In genomic region chr10:119022846-119023552, GRCh38 we compare ENCODE assay signal across 13 cellular contexts. TPM values are rescaled to one million over a fixed set of nuclear protein-coding genes. Genes with fewer than 3 reads are reported as not detected.
A peak's percentile ranks its signal among the peaks of the same experiment; 100 is the strongest.
DNase-seq lines count a peak whose midpoint lies in the region; ATAC-seq and TF ChIP-seq lines count a peak whose summit lies in the region.
"Had no signal": no experiment of that assay in that cellular context is flagged by ENCODE, and none has a peak within 500 bp of the region (broad histone marks: within the 10 kb centered on the region; RNA-seq: fewer than 3 reads in every experiment).

No MANE protein-coding gene starts in this region.

- H3K27me3 Mint-ChIP-seq in HFFc6 (ENCODE audit: insufficient read depth), result peaks cover 6% of the 10 kb centered on the region
- H3K27me3 Mint-ChIP-seq in activated CD4-positive, alpha-beta memory T cell treated with anti-CD3 and anti-CD28 coated beads, Interleukin-2, amount 10 ng/mL, durations not matched to agents 7 days and 5 days, result peaks cover 13% of the 10 kb centered on the region

- H3K9me3 Mint-ChIP-seq in HFFc6, result no peaks in the 10 kb centered on the region
- no peaks in the 10 kb centered on the region for H3K9me3 Mint-ChIP-seq in activated CD4-positive, alpha-beta memory T cell treated with anti-CD3 and anti-CD28 coated beads, Interleukin-2, amount 10 ng/mL, durations not matched to agents 7 days and 5 days

- no peak overlapping the region for H3K4me3 ChIP-seq in right cardiac atrium (ENCODE audit: low read length)

- H3K9me3 ChIP-seq in right cardiac atrium (ENCODE audit: control insufficient read depth, low read length), result no peaks in the 10 kb centered on the region

- POLR2A ChIA-PET in activated CD4-positive, alpha-beta memory T cell treated with anti-CD3 and anti-CD28 coated beads, Interleukin-2, amount 10 ng/mL, durations not matched to agents 7 days and 5 days (lab: Charles Lee), result no interaction called here

- ATAC-seq in SK-N-SH treated with all-trans-retinoic acid at 6 μM for 48 hours (peak; percentile 58), right cardiac atrium (no peak)
- ATAC-seq: left colon had no signal

- peak overlapping the region; percentile 30 for H3K27ac Mint-ChIP-seq in HFFc6
- no peak overlapping the region for H3K27ac Mint-ChIP-seq in activated CD4-positive, alpha-beta memory T cell treated with anti-CD3 and anti-CD28 coated beads, Interleukin-2, amount 10 ng/mL, durations not matched to agents 7 days and 5 days
- H3K27ac Mint-ChIP-seq: activated B cell treated with CpG ODN at 0.5 μM for 24 hours; activated naive CD8-positive, alpha-beta T cell had no signal

- H3K4me1 ChIP-seq in right cardiac atrium (ENCODE audit: control insufficient read depth, insufficient read depth, low read length), result peaks cover 5% of the 10 kb centered on the region

- H3K27me3 ChIP-seq in right cardiac atrium (ENCODE audit: control insufficient read depth, insufficient read depth), result no peaks in the 10 kb centered on the region

- no peak for TF ChIP-seq CTCF in HFFc6 (IDR thresholded peaks at IDR 0.05)

- no peak overlapping the region for H3K27ac ChIP-seq in right cardiac atrium (ENCODE audit: low read length)
- H3K27ac ChIP-seq: KMS-11 had no signal

- H3K4me1 Mint-ChIP-seq in HFFc6 (ENCODE audit: low read depth), result peaks cover 53% of the 10 kb centered on the region
- no peaks in the 10 kb centered on the region for H3K4me1 Mint-ChIP-seq in activated CD4-positive, alpha-beta memory T cell treated with anti-CD3 and anti-CD28 coated beads, Interleukin-2, amount 10 ng/mL, durations not matched to agents 7 days and 5 days
- H3K4me1 Mint-ChIP-seq: activated B cell treated with CpG ODN at 0.5 μM for 24 hours had no signal

- CTCF ChIA-PET in activated CD4-positive, alpha-beta memory T cell treated with anti-CD3 and anti-CD28 coated beads, Interleukin-2, amount 10 ng/mL, durations not matched to agents 7 days and 5 days (lab: Charles Lee), result no interaction called here

- no peaks in the 10 kb centered on the region for H3K36me3 Mint-ChIP-seq in HFFc6 (ENCODE audit: low read depth)
- no peaks in the 10 kb centered on the region for H3K36me3 Mint-ChIP-seq in activated CD4-positive, alpha-beta memory T cell treated with anti-CD3 and anti-CD28 coated beads, Interleukin-2, amount 10 ng/mL, durations not matched to agents 7 days and 5 days (ENCODE audit: low read depth)
- H3K36me3 Mint-ChIP-seq: activated naive CD8-positive, alpha-beta T cell had no signal

- peak overlapping the region; percentile 46; the same call in 1 of the 2 replicates for H3K4me3 Mint-ChIP-seq in HFFc6
- H3K4me3 Mint-ChIP-seq in activated CD4-positive, alpha-beta memory T cell treated with anti-CD3 and anti-CD28 coated beads, Interleukin-2, amount 10 ng/mL, durations not matched to agents 7 days and 5 days, result no peak overlapping the region
- H3K4me3 Mint-ChIP-seq: activated B cell treated with CpG ODN at 0.5 μM for 24 hours; activated naive CD8-positive, alpha-beta T cell had no signal

- peak; percentile 81 for DNase-seq in ACHN
- peak; percentile 70 for DNase-seq in HFFc6
- peak; percentile 75 for DNase-seq in glomerular visceral epithelial cell (ENCODE audit: extremely low spot score)
- no peak for DNase-seq in activated CD4-positive, alpha-beta memory T cell treated with anti-CD3 and anti-CD28 coated beads, Interleukin-2, amount 10 ng/mL, durations not matched to agents 7 days and 5 days
- DNase-seq in SW 1271 (lab: John Stamatoyannopoulos, UW), result no peak
- DNase-seq in ecto neural progenitor cell (ENCODE audit: low spot score), result no peak
- no peak for DNase-seq in right cardiac atrium
- DNase-seq: activated B cell treated with CpG ODN at 0.5 μM for 24 hours, C1 segment of cervical spinal cord, left colon had no signal

- in situ Hi-C loops in ACHN (cut with HindIII; ENCODE audit: low pct_ligation_motif_present, low pct_unique_long_range_greater_than_20kb, low sequenced_read_pairs), result no loop called here

- intact Hi-C loops in right cardiac atrium (cut with DNase I), result no loop called here

- WGBS in right cardiac atrium, result 52% methylated on average over 8 of the region's 8 CpGs

TF ChIP-seq in SK-N-SH treated with all-trans-retinoic acid at 6 μM for 48 hours, 23 proteins besides CTCF, POLR2A, EP300 and RAD21:
- no peak for TF ChIP-seq ZFP30 (CRISPR knock-in tag; IDR thresholded peaks at IDR 0.05)
- peak; percentile 77; the same call in 1 of the 2 replicates for TF ChIP-seq TCF4 (CRISPR knock-in tag; IDR thresholded peaks at IDR 0.05; ENCODE audit: borderline replicate concordance)
- no peak for TF ChIP-seq ZNF8 (CRISPR knock-in tag; IDR thresholded peaks at IDR 0.05)

RNA-seq across cellular contexts. Expression of gene NANOS1, which starts 6.5 kb away (rescaled TPM):
- total RNA-seq in HFFc6 (2021; fragmentation: NEBNext Ultra II Directional; extraction: Animal tissue kit (Norgen Biotek cat#: 25700)), result under 1 TPM; 0.05 to 0.33 (median 0.12) TPM
- under 1 TPM; 0.13 to 0.40 TPM for total RNA-seq in activated CD4-positive, alpha-beta memory T cell treated with anti-CD3 and anti-CD28 coated beads, Interleukin-2, amount 10 ng/mL, durations not matched to agents 7 days and 5 days
- 1 to 10 TPM; 1.0 to 7.0 (median 2.4) TPM for total RNA-seq in right cardiac atrium
- polyA plus RNA-seq in right cardiac atrium, result 4.3 TPM

RNA-seq across cellular contexts. Expression of gene EIF3A, which starts 57.6 kb away (rescaled TPM):
- 100 to 1,000 TPM; 132 to 149 (median 139) TPM for total RNA-seq in HFFc6 (2021; fragmentation: NEBNext Ultra II Directional; extraction: Animal tissue kit (Norgen Biotek cat#: 25700))
- total RNA-seq in activated CD4-positive, alpha-beta memory T cell treated with anti-CD3 and anti-CD28 coated beads, Interleukin-2, amount 10 ng/mL, durations not matched to agents 7 days and 5 days, result 100 to 1,000 TPM; 129 to 130 TPM
- total RNA-seq in right cardiac atrium, result 100 to 1,000 TPM in 1 of 4 donors, 10 to 100 TPM in 3; 76.9 to 101 (median 88.7) TPM
- 35.2 TPM for polyA plus RNA-seq in right cardiac atrium

Comparison
In these comparisons a context has a peak if more than half of its experiments do, and no peak if none do; other contexts are left out.
1. DNase-seq: peak in ACHN (single experiment), HFFc6 (single experiment) and glomerular visceral epithelial cell (single experiment); none in activated CD4-positive, alpha-beta memory T cell treated with anti-CD3 and anti-CD28 coated beads, Interleukin-2, amount 10 ng/mL, durations not matched to agents 7 days and 5 days (single experiment), SW 1271 (0 of 2), ecto neural progenitor cell (single experiment) and right cardiac atrium (0 of 3).